27 cellular contexts compared by ENCODE assay signal in genomic region chr21:41148798-41149197, GRCh38.
"Had no signal": no experiment of that assay in that cellular context is flagged by ENCODE, and none has a peak within 500 bp of the region (broad histone marks: within the 10 kb centered on the region; RNA-seq: fewer than 3 reads in every experiment).

No MANE protein-coding gene starts in this region.

- DNase-seq: activated CD4-positive, alpha-beta T cell treated with anti-CD3 and anti-CD28 coated beads for 48 hours; activated CD4-positive, alpha-beta T cell treated with anti-CD3 and anti-CD28 coated beads, Interleukin-2, amount 50 U/mL, for 1 hour; activated CD4-positive, alpha-beta T cell treated with anti-CD3 and anti-CD28 coated beads, Interleukin-2, amount 50 U/mL, for 48 hours; activated CD8-positive, alpha-beta memory T cell treated with anti-CD3 and anti-CD28 coated beads for 24 hours; activated CD8-positive, alpha-beta T cell treated with anti-CD3 and anti-CD28 coated beads for 36 hours; activated effector memory CD4-positive, alpha-beta T cell treated with anti-CD3 and anti-CD28 coated beads, Interleukin-2, amount 50 U/mL, for 16 hours; activated naive CD4-positive, alpha-beta T cell treated with anti-CD3 and anti-CD28 coated beads for 36 hours; activated naive CD8-positive, alpha-beta T cell treated with anti-CD3 and anti-CD28 coated beads, Interleukin-2, amount 10 ng/mL, durations not matched to agents 7 days and 5 days; activated T-cell treated with anti-CD3 and anti-CD28 coated beads, Interleukin-2, amount 50 U/mL, for 4 hours; central memory CD4-positive, alpha-beta T cell; cerebellar nuclear complex; colonic mucosa; effector CD8-positive, alpha-beta T cell; erythroblast; foreskin keratinocyte; gastrocnemius medialis; glutamatergic neuron; heart left ventricle had no signal

- H3K4me1 ChIP-seq: ascending aorta, colonic mucosa, esophagus muscularis mucosa, foreskin keratinocyte, gastrocnemius medialis had no signal

- H3K36me3 Mint-ChIP-seq: activated naive CD4-positive, alpha-beta T cell treated with anti-CD3 and anti-CD28 coated beads, Interleukin-2, amount 50 U/mL, for 72 hours; activated naive CD8-positive, alpha-beta T cell treated with anti-CD3 and anti-CD28 coated beads, Interleukin-2, amount 10 ng/mL, durations not matched to agents 7 days and 5 days; brain; WTC11 had no signal

- H3K27ac ChIP-seq: ascending aorta, cardiac muscle cell, colonic mucosa, esophagus muscularis mucosa, foreskin keratinocyte, gastrocnemius medialis, heart left ventricle, VCaP had no signal

- H3K4me3 Mint-ChIP-seq: activated CD8-positive, alpha-beta T cell treated with anti-CD3 and anti-CD28 coated beads for 36 hours; activated naive CD4-positive, alpha-beta T cell treated with anti-CD3 and anti-CD28 coated beads for 36 hours; activated naive CD8-positive, alpha-beta T cell treated with anti-CD3 and anti-CD28 coated beads, Interleukin-2, amount 10 ng/mL, durations not matched to agents 7 days and 5 days; activated T-cell treated with anti-CD3 and anti-CD28 coated beads, Interleukin-2, amount 50 U/mL, for 4 hours; brain; WTC11 had no signal

- H3K9me3 Mint-ChIP-seq: activated naive CD4-positive, alpha-beta T cell treated with anti-CD3 and anti-CD28 coated beads for 36 hours; activated naive CD4-positive, alpha-beta T cell treated with anti-CD3 and anti-CD28 coated beads, Interleukin-2, amount 50 U/mL, for 72 hours; activated T-cell treated with anti-CD3 and anti-CD28 coated beads, Interleukin-2, amount 50 U/mL, for 4 hours; activated T-helper 2 cell treated with anti-CD3 and anti-CD28 coated beads, Interferon-gamma antibody, Interleukin-2, Interleukin-4, amounts not matched to agents 10 μg/mL and 5 μg/mL and 100 μg/mL, durations not matched to agents 14 hours and 24 hours and 36 hours; WTC11 had no signal

- H3K4me3 ChIP-seq: ascending aorta, breast epithelium, cardiac muscle cell, colonic mucosa, esophagus muscularis mucosa, gastrocnemius medialis, heart left ventricle had no signal

- H3K9me3 ChIP-seq: ascending aorta, breast epithelium, colonic mucosa, esophagus muscularis mucosa, gastrocnemius medialis had no signal

- ATAC-seq: activated CD8-positive, alpha-beta T cell treated with anti-CD3 and anti-CD28 coated beads for 36 hours; activated naive CD4-positive, alpha-beta T cell treated with anti-CD3 and anti-CD28 coated beads, Interleukin-2, amount 50 U/mL, for 72 hours; activated T-cell treated with anti-CD3 and anti-CD28 coated beads, Interleukin-2, amount 50 U/mL, for 4 hours; foreskin keratinocyte; gastrocnemius medialis; heart left ventricle; WTC11 had no signal

- H3K4me1 Mint-ChIP-seq: activated naive CD8-positive, alpha-beta T cell treated with anti-CD3 and anti-CD28 coated beads, Interleukin-2, amount 10 ng/mL, durations not matched to agents 7 days and 5 days had no signal

- H3K27me3 ChIP-seq: ascending aorta, breast epithelium, cardiac muscle cell, colonic mucosa, gastrocnemius medialis had no signal

- H3K27ac Mint-ChIP-seq: activated CD8-positive, alpha-beta T cell treated with anti-CD3 and anti-CD28 coated beads for 36 hours; activated naive CD4-positive, alpha-beta T cell treated with anti-CD3 and anti-CD28 coated beads for 36 hours; activated naive CD4-positive, alpha-beta T cell treated with anti-CD3 and anti-CD28 coated beads, Interleukin-2, amount 50 U/mL, for 72 hours; activated naive CD8-positive, alpha-beta T cell treated with anti-CD3 and anti-CD28 coated beads, Interleukin-2, amount 10 ng/mL, durations not matched to agents 7 days and 5 days; activated T-helper 2 cell treated with anti-CD3 and anti-CD28 coated beads, Interferon-gamma antibody, Interleukin-2, Interleukin-4, amounts not matched to agents 10 μg/mL and 5 μg/mL and 100 μg/mL, durations not matched to agents 14 hours and 24 hours and 36 hours; brain; WTC11 had no signal

- H3K36me3 ChIP-seq: ascending aorta, breast epithelium, cardiac muscle cell, colonic mucosa, esophagus muscularis mucosa, gastrocnemius medialis, heart left ventricle had no signal
